1 cellular context compared by ENCODE assay signal in the genomic region with DNA sequence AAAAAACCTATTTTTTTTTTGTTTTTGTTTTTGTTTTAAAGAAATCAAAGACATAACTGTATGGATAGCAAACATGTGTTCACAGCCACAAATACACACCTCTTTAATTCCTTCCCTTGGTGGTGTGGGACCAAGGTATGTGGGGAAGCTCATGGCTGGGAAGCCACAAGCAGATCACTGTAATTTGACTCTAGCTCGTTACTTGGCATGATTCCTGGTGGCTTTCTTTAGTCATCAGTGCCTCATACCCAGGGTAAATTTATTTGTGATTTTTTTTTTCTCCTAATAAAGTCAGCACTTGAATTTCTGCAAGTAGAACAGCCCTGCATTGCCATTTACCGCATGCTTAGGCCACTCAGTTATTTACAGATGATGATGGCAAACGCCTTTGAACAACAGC.
TF ChIP-seq lines count a peak whose summit lies in the region.

No MANE protein-coding gene starts in this region.

TF ChIP-seq in HepG2, 621 proteins besides CTCF, POLR2A, EP300 and RAD21 (continued from another document):
- no peak for TF ChIP-seq ZNF292 (CRISPR knock-in tag; IDR thresholded peaks at IDR 0.05; ENCODE audit: borderline replicate concordance, low read depth)
- TF ChIP-seq ZNF367 (CRISPR knock-in tag; IDR thresholded peaks at IDR 0.05; ENCODE audit: borderline replicate concordance): no peak
